In genomic region chr18:13889661-13890060, GRCh38 we compare ENCODE assay signal across 28 cellular contexts. TPM values are rescaled to one million over a fixed set of nuclear protein-coding genes. Genes with fewer than 3 reads are reported as not detected.
DNase-seq lines count a peak whose midpoint lies in the region; ATAC-seq and TF ChIP-seq lines count a peak whose summit lies in the region.
"Had no signal": no experiment of that assay in that cellular context is flagged by ENCODE, and none has a peak within 500 bp of the region (broad histone marks: within the 10 kb centered on the region; RNA-seq: fewer than 3 reads in every experiment).

No MANE protein-coding gene starts in this region.

- H3K27me3 ChIP-seq in MG63 = no peaks in the 10 kb centered on the region
- no peaks in the 10 kb centered on the region for H3K27me3 ChIP-seq in mammary epithelial cell (ENCODE audit: insufficient read depth, low read length)
- H3K27me3 ChIP-seq in naive thymus-derived CD4-positive, alpha-beta T cell (ENCODE audit: control insufficient read depth in 2 of 2, insufficient read depth in 2 of 2, low read length in 2 of 2) = no peaks in the 10 kb centered on the region
- H3K27me3 ChIP-seq: BE2C, esophagus squamous epithelium, stomach, upper lobe of left lung had no signal

- no peaks in the 10 kb centered on the region for H3K36me3 Mint-ChIP-seq in naive thymus-derived CD4-positive, alpha-beta T cell
- no peaks in the 10 kb centered on the region for H3K36me3 Mint-ChIP-seq in activated naive CD4-positive, alpha-beta T cell treated with anti-CD3 and anti-CD28 coated beads, Interleukin-2, amount 50 U/mL, for 72 hours
- H3K36me3 Mint-ChIP-seq: activated CD4-positive, alpha-beta memory T cell treated with anti-CD3 and anti-CD28 coated beads for 36 hours had no signal

- H3K4me1 Mint-ChIP-seq in naive thymus-derived CD4-positive, alpha-beta T cell = no peaks in the 10 kb centered on the region
- H3K4me1 Mint-ChIP-seq: T-helper 17 cell had no signal

- no peaks in the 10 kb centered on the region for H3K9me3 Mint-ChIP-seq in naive thymus-derived CD4-positive, alpha-beta T cell
- no peaks in the 10 kb centered on the region for H3K9me3 Mint-ChIP-seq in activated naive CD4-positive, alpha-beta T cell treated with anti-CD3 and anti-CD28 coated beads, Interleukin-2, amount 50 U/mL, for 72 hours
- H3K9me3 Mint-ChIP-seq: activated CD4-positive, alpha-beta memory T cell treated with anti-CD3 and anti-CD28 coated beads for 36 hours; activated naive CD4-positive, alpha-beta T cell treated with anti-CD3 and anti-CD28 coated beads for 36 hours had no signal

- H2AFZ ChIP-seq in mammary epithelial cell (ENCODE audit: low read depth, low read length) = no peak overlapping the region

- H3K27me3 Mint-ChIP-seq in naive thymus-derived CD4-positive, alpha-beta T cell = peaks cover 9 to 59% (median 43%) of the 10 kb centered on the region in 5 donors

- no TSS peak for BruUV-seq in mammary epithelial cell (replicated peaks; lab: Mats Ljungman, UMichigan)

- POLR2A ChIA-PET in naive thymus-derived CD4-positive, alpha-beta T cell (lab: Charles Lee) = no interaction called here

- no peak overlapping the region for H3K27ac ChIP-seq in mammary epithelial cell (ENCODE audit: insufficient read depth, low read depth, low read length)
- no peak overlapping the region for H3K27ac ChIP-seq in naive thymus-derived CD4-positive, alpha-beta T cell (ENCODE audit: low read depth, low read length)
- H3K27ac ChIP-seq: esophagus squamous epithelium, stomach, upper lobe of left lung, WERI-Rb-1 had no signal

- H3K9ac ChIP-seq in mammary epithelial cell (ENCODE audit: insufficient read depth, low read length) = no peak overlapping the region

- no peak for TF ChIP-seq CTCF in mammary epithelial cell (conservative IDR thresholded peaks at IDR 0.05 in 1 of 2, IDR thresholded peaks at IDR 0.05 in 1 of 2; ENCODE audit: extremely low read depth in 1 of 2, insufficient read depth in 1 of 2, low read depth in 1 of 2, low read length in 2 of 2)
- no peak for TF ChIP-seq CTCF in retinal pigment epithelial cell (conservative IDR thresholded peaks at IDR 0.05; ENCODE audit: low read depth, low read length)

- no peaks in the 10 kb centered on the region for H3K4me1 ChIP-seq in mammary epithelial cell (ENCODE audit: insufficient read depth, low read length)
- no peaks in the 10 kb centered on the region for H3K4me1 ChIP-seq in naive thymus-derived CD4-positive, alpha-beta T cell (ENCODE audit: control insufficient read depth in 2 of 2, insufficient read depth in 2 of 2, low read length in 2 of 2)
- H3K4me1 ChIP-seq: BE2C, esophagus squamous epithelium, stomach, upper lobe of left lung had no signal

- 0% methylated on average over 2 of the region's 2 CpGs for WGBS in mammary epithelial cell (ENCODE audit: low coverage, missing lambda C conversion rate)

- intact Hi-C loops in mammary epithelial cell (cut with micrococcal nuclease) = no loop called here
- intact Hi-C loops in naive thymus-derived CD4-positive, alpha-beta T cell (cut with micrococcal nuclease) = no loop called here

- dilution Hi-C loops in mammary epithelial cell (cut with HindIII; ENCODE audit: low sequenced_read_pairs) = no loop called here

- CTCF ChIA-PET in mammary epithelial cell (lab: Charles Lee; ENCODE audit: low non-redundant PET) = no interaction called here
- CTCF ChIA-PET in naive thymus-derived CD4-positive, alpha-beta T cell (lab: Charles Lee) = no interaction called here

- no peaks in the 10 kb centered on the region for H3K9me3 ChIP-seq in MG63
- peaks cover 9% of the 10 kb centered on the region for H3K9me3 ChIP-seq in mammary epithelial cell (replicated peaks; ENCODE audit: insufficient read depth, low read length)
- H3K9me3 ChIP-seq in naive thymus-derived CD4-positive, alpha-beta T cell (ENCODE audit: control insufficient read depth in 2 of 3, low read length in 3 of 3) = no peaks in the 10 kb centered on the region
- H3K9me3 ChIP-seq: BE2C, esophagus squamous epithelium, stomach, upper lobe of left lung had no signal

- H3K4me3 Mint-ChIP-seq in naive thymus-derived CD4-positive, alpha-beta T cell = no peak overlapping the region
- H3K4me3 Mint-ChIP-seq: activated CD4-positive, alpha-beta memory T cell treated with anti-CD3 and anti-CD28 coated beads for 36 hours; activated naive CD4-positive, alpha-beta T cell treated with anti-CD3 and anti-CD28 coated beads for 36 hours; T-helper 17 cell had no signal

- DNase-seq in H4 (ENCODE audit: low spot score) = peak; percentile 78
- peak; percentile 79 for DNase-seq in MG63
- DNase-seq in mammary epithelial cell = peak; percentile 8
- peak; percentile 11 for DNase-seq in retinal pigment epithelial cell (ENCODE audit: low read depth)
- no peak for DNase-seq in naive thymus-derived CD4-positive, alpha-beta T cell
- DNase-seq in activated naive CD4-positive, alpha-beta T cell treated with anti-CD3 and anti-CD28 coated beads, Interleukin-2, amount 50 U/mL, for 72 hours (ENCODE audit: low spot score in 2 of 2) = no peak
- DNase-seq: activated CD4-positive, alpha-beta memory T cell treated with anti-CD3 and anti-CD28 coated beads for 36 hours; activated naive CD4-positive, alpha-beta T cell treated with anti-CD3 and anti-CD28 coated beads for 36 hours; activated T-cell treated with anti-CD3 and anti-CD28 coated beads for 4 hours; anterior cingulate cortex; BE2C; cerebellar nuclear complex; effector memory CD4-positive, alpha-beta T cell; esophagus squamous epithelium; GF-D8; glutamatergic neuron; GOT3; IMR-90; NCI-H1930; SHP77 treated with DMSO at 0.1 percent for 48 hours; stomach; T-helper 17 cell; upper lobe of left lung; WERI-Rb-1 had no signal

- no peaks in the 10 kb centered on the region for H3K79me2 ChIP-seq in mammary epithelial cell (ENCODE audit: insufficient read depth, low read length)

- H3K4me3 ChIP-seq in MG63 = no peak overlapping the region
- no peak overlapping the region for H3K4me3 ChIP-seq in mammary epithelial cell (replicated peaks in 1 of 3; ENCODE audit: insufficient read depth in 1 of 3, low read depth in 2 of 3, low read length in 3 of 3)
- H3K4me3 ChIP-seq in retinal pigment epithelial cell (ENCODE audit: low read length) = no peak overlapping the region
- no peak overlapping the region for H3K4me3 ChIP-seq in naive thymus-derived CD4-positive, alpha-beta T cell (ENCODE audit: low read length)
- H3K4me3 ChIP-seq: esophagus squamous epithelium, stomach, upper lobe of left lung had no signal

- H4K20me1 ChIP-seq in mammary epithelial cell (ENCODE audit: insufficient read depth, low read length) = no peaks in the 10 kb centered on the region

- ATAC-seq in naive thymus-derived CD4-positive, alpha-beta T cell = no peak
- no peak for ATAC-seq in GM21737 (IDR thresholded peaks at IDR 0.05; ENCODE audit: unreplicated experiment)
- ATAC-seq in activated naive CD4-positive, alpha-beta T cell treated with anti-CD3 and anti-CD28 coated beads, Interleukin-2, amount 50 U/mL, for 72 hours = no peak
- ATAC-seq: T-helper 17 cell had no signal

- no peak overlapping the region for H3K27ac Mint-ChIP-seq in naive thymus-derived CD4-positive, alpha-beta T cell
- no peak overlapping the region for H3K27ac Mint-ChIP-seq in activated naive CD4-positive, alpha-beta T cell treated with anti-CD3 and anti-CD28 coated beads, Interleukin-2, amount 50 U/mL, for 72 hours
- H3K27ac Mint-ChIP-seq: activated CD4-positive, alpha-beta memory T cell treated with anti-CD3 and anti-CD28 coated beads for 36 hours; activated naive CD4-positive, alpha-beta T cell treated with anti-CD3 and anti-CD28 coated beads for 36 hours; T-helper 17 cell had no signal

- no peak overlapping the region for H3K4me2 ChIP-seq in mammary epithelial cell (ENCODE audit: insufficient read depth, low read depth, low read length)

- H3K36me3 ChIP-seq in MG63 = no peaks in the 10 kb centered on the region
- no peaks in the 10 kb centered on the region for H3K36me3 ChIP-seq in mammary epithelial cell (ENCODE audit: insufficient read depth, low read length)
- no peaks in the 10 kb centered on the region for H3K36me3 ChIP-seq in naive thymus-derived CD4-positive, alpha-beta T cell (ENCODE audit: control insufficient read depth in 2 of 3, insufficient read depth in 3 of 3, low read length in 3 of 3)
- H3K36me3 ChIP-seq: BE2C, esophagus squamous epithelium, stomach, upper lobe of left lung, WERI-Rb-1 had no signal

- in situ Hi-C loops in mammary epithelial cell (cut with MboI; ENCODE audit: low sequenced_read_pairs in 2 of 2) = no loop called here

RNA-seq across cellular contexts. Expression of gene MC2R, which starts 25.7 kb away (rescaled TPM):
- total RNA-seq in H4 (2014; rRNA removed; shearing (Covaris generic)) = not detected in 2 replicates
- not detected in 2 replicates for total RNA-seq in MG63 (2014; rRNA removed; shearing (Covaris generic); ENCODE audit: low replicate concordance)
- total RNA-seq in mammary epithelial cell = not detected
- polyA plus RNA-seq in mammary epithelial cell = not detected
- polyA minus RNA-seq in mammary epithelial cell = not detected
- not detected for total RNA-seq in naive thymus-derived CD4-positive, alpha-beta T cell
- not detected for polyA plus RNA-seq in naive thymus-derived CD4-positive, alpha-beta T cell
- total RNA-seq in activated naive CD4-positive, alpha-beta T cell treated with anti-CD3 and anti-CD28 coated beads, Interleukin-2, amount 50 U/mL, for 72 hours = not detected
- total RNA-seq: activated CD4-positive, alpha-beta memory T cell treated with anti-CD3 and anti-CD28 coated beads for 36 hours; activated naive CD4-positive, alpha-beta T cell treated with anti-CD3 and anti-CD28 coated beads for 36 hours; esophagus squamous epithelium; IMR-90; lower leg skin; NCI-H460; osteocyte; stomach; T-helper 17 cell; upper lobe of left lung had no signal
- polyA plus RNA-seq: IMR-90 had no signal

Comparison
In these comparisons a context has a peak if more than half of its experiments do, and no peak if none do; other contexts are left out.
1. DNase-seq: peak in H4 (single experiment), MG63 (single experiment), mammary epithelial cell (single experiment) and retinal pigment epithelial cell (single experiment); none in naive thymus-derived CD4-positive, alpha-beta T cell (0 of 9) and activated naive CD4-positive, alpha-beta T cell treated with anti-CD3 and anti-CD28 coated beads, Interleukin-2, amount 50 U/mL, for 72 hours (0 of 2).